In the genomic region with DNA sequence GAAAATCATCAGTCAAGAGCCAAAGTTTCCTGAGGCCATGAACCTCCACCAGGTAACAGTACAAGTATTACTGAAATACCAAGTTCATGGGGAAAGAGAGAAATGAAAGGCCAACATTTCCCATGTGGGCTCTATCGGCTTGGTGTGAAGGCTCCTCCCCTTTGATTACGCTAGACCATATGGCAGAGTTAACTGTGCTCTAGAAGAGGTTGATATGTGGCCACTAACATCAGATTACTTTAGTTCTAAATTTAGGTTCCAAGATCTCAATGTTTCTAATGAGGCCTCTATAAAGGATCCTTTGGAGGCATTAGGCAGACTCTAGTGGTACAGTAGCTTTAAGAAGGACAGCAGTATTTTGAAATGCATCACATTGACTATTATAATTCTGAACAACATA, we compare ENCODE assay signal across 17 cellular contexts.
DNase-seq lines count a peak whose midpoint lies in the region; ATAC-seq and TF ChIP-seq lines count a peak whose summit lies in the region.
"Had no signal": no experiment of that assay in that cellular context is flagged by ENCODE, and none has a peak within 500 bp of the region (broad histone marks: within the 10 kb centered on the region; RNA-seq: fewer than 3 reads in every experiment).

No MANE protein-coding gene starts in this region.

- H3K4me1 ChIP-seq in smooth muscle cell (ENCODE audit: low read depth): no peaks in the 10 kb centered on the region
- H3K4me1 ChIP-seq: BE2C, Caco-2 had no signal

- 96% methylated on average over 2 of the region's 2 CpGs for WGBS in smooth muscle cell (ENCODE audit: low lambda C conversion rate)

- no peak overlapping the region for H3K4me3 ChIP-seq in smooth muscle cell
- H3K4me3 ChIP-seq: GM23338 had no signal

- H3K27ac ChIP-seq in caudate nucleus (ENCODE audit: low read depth, low read length) (peak overlapping the region; percentile 32), substantia nigra (ENCODE audit: low read depth, low read length, poor library complexity, severe bottlenecking) (peak overlapping the region; percentile 90), smooth muscle cell (ENCODE audit: low read depth) (no peak overlapping the region)

- H3K36me3 ChIP-seq in smooth muscle cell (ENCODE audit: low read depth): no peaks in the 10 kb centered on the region
- H3K36me3 ChIP-seq: BE2C had no signal

- no peaks in the 10 kb centered on the region for H3K79me2 ChIP-seq in smooth muscle cell (ENCODE audit: low read depth)

- ATAC-seq in HG03108 (IDR thresholded peaks at IDR 0.05; ENCODE audit: unreplicated experiment): no peak
- ATAC-seq: GM23338 had no signal

- no peaks in the 10 kb centered on the region for H3K27me3 ChIP-seq in smooth muscle cell (ENCODE audit: low read depth)
- H3K27me3 ChIP-seq: BE2C had no signal

- DNase-seq in NCI-H2171 (lab: John Stamatoyannopoulos, UW): peak; percentile 6
- DNase-seq in NCI-H2171 treated with DMSO at 0.1 percent for 48 hours (lab: John Stamatoyannopoulos, UW): peak; percentile 68
- no peak for DNase-seq in caudate nucleus (lab: John Stamatoyannopoulos, UW)
- no peak for DNase-seq in substantia nigra (lab: John Stamatoyannopoulos, UW)
- no peak for DNase-seq in smooth muscle cell (lab: John Stamatoyannopoulos, UW; ENCODE audit: unreplicated experiment)
- no peak for DNase-seq in activated CD4-positive, alpha-beta T cell treated with anti-CD3 and anti-CD28 coated beads, Interleukin-2, amount 50 U/mL, for 48 hours
- DNase-seq: ACHN; BE2C; C1 segment of cervical spinal cord; Caco-2; CD4-positive, CD25-positive, alpha-beta regulatory T cell; DMS79 treated with DMSO at 0.1 percent for 48 hours; GF-D8; HCEC 1CT; IMR-90 had no signal

- H2AFZ ChIP-seq in smooth muscle cell (ENCODE audit: low read depth): no peak overlapping the region
- H2AFZ ChIP-seq: GM23338 had no signal

- no peak overlapping the region for H3K9ac ChIP-seq in smooth muscle cell (ENCODE audit: low read depth)

- TF ChIP-seq CTCF in smooth muscle cell (IDR thresholded peaks at IDR 0.05; ENCODE audit: borderline replicate concordance, insufficient read depth, poor library complexity, severe bottlenecking): no peak

- no peaks in the 10 kb centered on the region for H3K9me3 ChIP-seq in smooth muscle cell (replicated peaks; ENCODE audit: low read depth)
- H3K9me3 ChIP-seq: BE2C, Caco-2 had no signal

- no peaks in the 10 kb centered on the region for H4K20me1 ChIP-seq in smooth muscle cell (ENCODE audit: low read depth)

- no peak overlapping the region for H3K4me2 ChIP-seq in smooth muscle cell
- H3K4me2 ChIP-seq: GM23338 had no signal

- H3F3A ChIP-seq in smooth muscle cell (ENCODE audit: low read depth): no peaks in the 10 kb centered on the region

Comparison
In these comparisons a context has a peak if more than half of its experiments do, and no peak if none do; other contexts are left out.
1. DNase-seq: peak in NCI-H2171 (single experiment) and NCI-H2171 treated with DMSO at 0.1 percent for 48 hours (single experiment); none in caudate nucleus (0 of 61), substantia nigra (0 of 49), smooth muscle cell (single experiment) and activated CD4-positive, alpha-beta T cell treated with anti-CD3 and anti-CD28 coated beads, Interleukin-2, amount 50 U/mL, for 48 hours (0 of 2).